8 cellular contexts compared by ENCODE assay signal in genomic region chr18:3583106-3583897, GRCh38.
DNase-seq lines count a peak whose midpoint lies in the region; ATAC-seq and TF ChIP-seq lines count a peak whose summit lies in the region.
"Not testable (repeated sequence)": the region's sequence is repeated elsewhere in the genome, so short reads cannot be mapped to it uniquely, and the experiment has no call there.

No MANE protein-coding gene starts in this region.

- not testable (repeated sequence) for H4K20me1 ChIP-seq in OCI-LY7 (ENCODE audit: insufficient read depth, low read length); mammary epithelial cell (ENCODE audit: insufficient read depth, low read length)

- intact Hi-C loops in CD14-positive monocyte (cut with micrococcal nuclease); mammary epithelial cell (cut with micrococcal nuclease): not testable (repeated sequence)
- intact Hi-C loops in OCI-LY7 (cut with micrococcal nuclease; ENCODE audit: unreplicated experiment), result loop anchor here (10.0 kb wide), 1 partner anchor 331 kb away; no protein-coding TSS in a partner anchor

- H3K4me3 ChIP-seq in HEK293 (ENCODE audit: low read depth, low read length); OCI-LY7 (ENCODE audit: low read depth, low read length, poor library complexity, severe bottlenecking); mammary epithelial cell (replicated peaks in 1 of 3; ENCODE audit: insufficient read depth in 1 of 3, low read depth in 2 of 3, low read length in 3 of 3); fibroblast of mammary gland (ENCODE audit: control insufficient read depth, low read depth, low read length): not testable (repeated sequence)

- H3K79me2 ChIP-seq in OCI-LY7 (ENCODE audit: insufficient read depth, low read depth, low read length); mammary epithelial cell (ENCODE audit: insufficient read depth, low read length): not testable (repeated sequence)

- not testable (repeated sequence) for H3K27me3 ChIP-seq in mammary epithelial cell (ENCODE audit: insufficient read depth, low read length)

- WGBS in mammary epithelial cell (ENCODE audit: low coverage, missing lambda C conversion rate), result 64% methylated on average over 7 of the region's 7 CpGs

- H3K9me3 ChIP-seq in HEK293 (ENCODE audit: control insufficient read depth, insufficient read depth, low read depth, low read length); OCI-LY7 (ENCODE audit: low read length); mammary epithelial cell (replicated peaks; ENCODE audit: insufficient read depth, low read length): not testable (repeated sequence)

- TF ChIP-seq CTCF in CD14-positive monocyte (IDR thresholded peaks at IDR 0.05); HEK293 (tag by site-specific recombination; IDR thresholded peaks at IDR 0.05); OCI-LY7 (conservative IDR thresholded peaks at IDR 0.05; ENCODE audit: low read length); mammary epithelial cell (conservative IDR thresholded peaks at IDR 0.05 in 1 of 2, IDR thresholded peaks at IDR 0.05 in 1 of 2; ENCODE audit: extremely low read depth in 1 of 2, insufficient read depth in 1 of 2, low read depth in 1 of 2, low read length in 2 of 2); fibroblast of mammary gland (conservative IDR thresholded peaks at IDR 0.05; ENCODE audit: control insufficient read depth, insufficient read depth, low read depth, low read length); mesothelial cell of epicardium (IDR thresholded peaks at IDR 0.05; ENCODE audit: unreplicated experiment): not testable (repeated sequence)

- ATAC-seq in stimulated activated naive B cell treated with anti-CD40 and anti-IgM and Interleukin-4, amounts not matched to agents 10 μg/mL and 1 μg/mL and 100 μg/mL, for 72 hours (replicated peaks), result not testable (repeated sequence)

- H3K27ac ChIP-seq in HEK293 (ENCODE audit: extremely low read depth, low read depth, low read length); mammary epithelial cell (ENCODE audit: insufficient read depth, low read depth, low read length): not testable (repeated sequence)
- peak overlapping the region; percentile 99 for H3K27ac ChIP-seq in OCI-LY7 (ENCODE audit: low read depth, low read length, poor library complexity, severe bottlenecking)

- dilution Hi-C loops in mammary epithelial cell (cut with HindIII; ENCODE audit: low sequenced_read_pairs), result not testable (repeated sequence)

- POLR2A ChIA-PET in HEK293 (lab: Yijun Ruan, JAX), result not testable (repeated sequence)
- POLR2A ChIA-PET in OCI-LY7 (lab: Charles Lee), result interaction anchor here (0.6 to 5.2 kb wide), 14 partner anchors 9 to 335 kb away, joined by 3 to 44 read pairs (median 4); partner anchors contain the start of gene TGIF1

- BruUV-seq in OCI-LY7 (replicated peaks; lab: Mats Ljungman, UMichigan); mammary epithelial cell (replicated peaks; lab: Mats Ljungman, UMichigan): not testable (repeated sequence)

- H3K4me1 ChIP-seq in HEK293 (ENCODE audit: control insufficient read depth, insufficient read depth, low read length), result not testable (repeated sequence)
- peaks cover 55% of the 10 kb centered on the region for H3K4me1 ChIP-seq in OCI-LY7 (ENCODE audit: insufficient read depth, low read length, poor library complexity, severe bottlenecking)
- H3K4me1 ChIP-seq in mammary epithelial cell (ENCODE audit: insufficient read depth, low read length), result peaks cover 21% of the 10 kb centered on the region

- H2AFZ ChIP-seq in OCI-LY7 (ENCODE audit: low read length), result peak overlapping the region; percentile 48; the same call in 1 of the 2 replicates
- H2AFZ ChIP-seq in mammary epithelial cell (ENCODE audit: low read depth, low read length), result not testable (repeated sequence)

- not testable (repeated sequence) for H3K9me3 Mint-ChIP-seq in CD14-positive monocyte; mesothelial cell of epicardium; stimulated activated naive B cell treated with anti-CD40 and anti-IgM and Interleukin-4, amounts not matched to agents 10 μg/mL and 1 μg/mL and 100 μg/mL, for 72 hours

- H3K4me3 Mint-ChIP-seq in CD14-positive monocyte; mesothelial cell of epicardium; stimulated activated naive B cell treated with anti-CD40 and anti-IgM and Interleukin-4, amounts not matched to agents 10 μg/mL and 1 μg/mL and 100 μg/mL, for 72 hours: not testable (repeated sequence)

- not testable (repeated sequence) for DNase-seq in CD14-positive monocyte (ENCODE audit: low spot score); OCI-LY7 (ENCODE audit: low spot score); mesothelial cell of epicardium (ENCODE audit: low spot score in 2 of 2, unreplicated experiment in 2 of 2); stimulated activated naive B cell treated with anti-CD40 and anti-IgM and Interleukin-4, amounts not matched to agents 10 μg/mL and 1 μg/mL and 100 μg/mL, for 72 hours
- DNase-seq in activated CD4-positive, CD25-positive, alpha-beta regulatory T cell treated with anti-CD3 and anti-CD28 coated beads, Interleukin-2, amount 50 U/mL, for 72 hours, result peak; percentile 12
- DNase-seq in mammary epithelial cell (peak; percentile 50), fibroblast of mammary gland (ENCODE audit: low read depth) (peak; percentile 81)

- H3K4me2 ChIP-seq in OCI-LY7 (ENCODE audit: low read length), result peak overlapping the region; percentile 85; the same call in 1 of the 2 replicates
- not testable (repeated sequence) for H3K4me2 ChIP-seq in mammary epithelial cell (ENCODE audit: insufficient read depth, low read depth, low read length)

- H3K4me1 Mint-ChIP-seq in CD14-positive monocyte, result peaks cover 19% of the 10 kb centered on the region
- H3K4me1 Mint-ChIP-seq in mesothelial cell of epicardium, result peaks cover 29% of the 10 kb centered on the region
- H3K4me1 Mint-ChIP-seq in stimulated activated naive B cell treated with anti-CD40 and anti-IgM and Interleukin-4, amounts not matched to agents 10 μg/mL and 1 μg/mL and 100 μg/mL, for 72 hours, result peaks cover 28 to 49% of the 10 kb centered on the region in 2 donors

- not testable (repeated sequence) for H3K9me2 ChIP-seq in OCI-LY7 (ENCODE audit: insufficient read depth, low read length)

- in situ Hi-C loops in mammary epithelial cell (cut with MboI; ENCODE audit: low sequenced_read_pairs in 2 of 2), result not testable (repeated sequence)

- H3K36me3 Mint-ChIP-seq in CD14-positive monocyte; mesothelial cell of epicardium; stimulated activated naive B cell treated with anti-CD40 and anti-IgM and Interleukin-4, amounts not matched to agents 10 μg/mL and 1 μg/mL and 100 μg/mL, for 72 hours: not testable (repeated sequence)

- not testable (repeated sequence) for H3K27me3 Mint-ChIP-seq in CD14-positive monocyte (ENCODE audit: low read depth in 3 of 3); mesothelial cell of epicardium (ENCODE audit: low read depth); stimulated activated naive B cell treated with anti-CD40 and anti-IgM and Interleukin-4, amounts not matched to agents 10 μg/mL and 1 μg/mL and 100 μg/mL, for 72 hours

- not testable (repeated sequence) for H3K9ac ChIP-seq in mammary epithelial cell (ENCODE audit: insufficient read depth, low read length)

- CTCF ChIA-PET in HEK293 (lab: Yijun Ruan, JAX) (interaction anchor here (3.1 to 3.3 kb wide), 2 partner anchors 82 to 130 kb away, joined by 32 read pairs; no protein-coding TSS in a partner anchor), OCI-LY7 (lab: Charles Lee; ENCODE audit: unreplicated experiment) (interaction anchor here (0.5 to 0.8 kb wide), 2 partner anchors 84 to 270 kb away, joined by 3 read pairs; no protein-coding TSS in a partner anchor)
- CTCF ChIA-PET in mammary epithelial cell (lab: Charles Lee; ENCODE audit: low non-redundant PET), result not testable (repeated sequence)

- H3K36me3 ChIP-seq in HEK293 (ENCODE audit: control insufficient read depth in 2 of 2, insufficient read depth in 1 of 2, low read length in 2 of 2); OCI-LY7 (ENCODE audit: insufficient read depth, low read length); mammary epithelial cell (ENCODE audit: insufficient read depth, low read length): not testable (repeated sequence)

- H3K27ac Mint-ChIP-seq in CD14-positive monocyte (peak overlapping the region in 4 of 7 donors; percentile 0 to 16 (median 6)), mesothelial cell of epicardium (peak overlapping the region; percentile 26)
- peak overlapping the region; percentile 52 for H3K27ac Mint-ChIP-seq in stimulated activated naive B cell treated with anti-CD40 and anti-IgM and Interleukin-4, amounts not matched to agents 10 μg/mL and 1 μg/mL and 100 μg/mL, for 72 hours

TF ChIP-seq in HEK293, 187 proteins besides CTCF, POLR2A, EP300 and RAD21:
- peak; percentile 92 for TF ChIP-seq ZNF366 (tag by site-specific recombination; conservative IDR thresholded peaks at IDR 0.05)
- TF ChIP-seq KLF1 (tag by site-specific recombination; IDR thresholded peaks at IDR 0.05), result peak; percentile 94
- peak; percentile 22; the same call in 1 of the 2 replicates for TF ChIP-seq EGR2 (tag by site-specific recombination; IDR thresholded peaks at IDR 0.05; ENCODE audit: low read depth)
- TF ChIP-seq ZNF580 (tag by site-specific recombination; IDR thresholded peaks at IDR 0.05), result peak; percentile 56; the same call in 1 of the 2 replicates
- TF ChIP-seq RBAK (tag by site-specific recombination; IDR thresholded peaks at IDR 0.05), result 0 out of 2 replicates have a peak, but pooled peaks have one; percentile 15
